In genomic region chr19:19562665-19563347, GRCh38 we compare ENCODE assay signal across 12 cellular contexts. TPM values are rescaled to one million over a fixed set of nuclear protein-coding genes. Genes with fewer than 3 reads are reported as not detected.
DNase-seq lines count a peak whose midpoint lies in the region; ATAC-seq lines count a peak whose summit lies in the region.
"Had no signal": no experiment of that assay in that cellular context is flagged by ENCODE, and none has a peak within 500 bp of the region (broad histone marks: within the 10 kb centered on the region; RNA-seq: fewer than 3 reads in every experiment).

No MANE protein-coding gene starts in this region.

- no peaks in the 10 kb centered on the region for H3K79me2 ChIP-seq in GM23248 (ENCODE audit: insufficient read depth)

- H3K9me3 Mint-ChIP-seq in activated CD4-positive, alpha-beta memory T cell treated with anti-CD3 and anti-CD28 coated beads for 36 hours = no peaks in the 10 kb centered on the region

- H3K27ac Mint-ChIP-seq in activated CD4-positive, alpha-beta memory T cell treated with anti-CD3 and anti-CD28 coated beads for 36 hours = no peak overlapping the region

- no peaks in the 10 kb centered on the region for H3K4me1 ChIP-seq in GM23248 (ENCODE audit: insufficient read depth)

- H2AFZ ChIP-seq in GM23248 = no peak overlapping the region

- WGBS in GM23248 (ENCODE audit: low coverage in 1 of 2, low lambda C conversion rate in 2 of 2, missing lambda C conversion rate in 2 of 2), 2 experiments = 73 to 81% methylated on average over 11 to 17 of the region's 17 CpGs

- POLR2A ChIA-PET in activated CD4-positive, alpha-beta memory T cell treated with anti-CD3 and anti-CD28 coated beads for 36 hours (lab: Charles Lee) = interaction anchor here (0.7 kb wide), 1 partner anchor 12 kb away, joined by 3 read pairs; no protein-coding TSS in a partner anchor

- no peaks in the 10 kb centered on the region for H3K9me3 ChIP-seq in GM23248 (ENCODE audit: low read depth)

- no peaks in the 10 kb centered on the region for H3K27me3 ChIP-seq in GM23248 (replicated peaks; ENCODE audit: insufficient read depth)

- H3F3A ChIP-seq in GM23248 (ENCODE audit: insufficient read depth) = no peaks in the 10 kb centered on the region

- no peak overlapping the region for H3K9ac ChIP-seq in GM23248

- H3K4me3 ChIP-seq in GM23248 = no peak overlapping the region

- H3K4me2 ChIP-seq in GM23248 (ENCODE audit: unreplicated experiment) = no peak overlapping the region

- no peak for ATAC-seq in GM18870 (IDR thresholded peaks at IDR 0.05; ENCODE audit: unreplicated experiment)

- no peaks in the 10 kb centered on the region for H3K27me3 Mint-ChIP-seq in activated CD4-positive, alpha-beta memory T cell treated with anti-CD3 and anti-CD28 coated beads for 36 hours

- in situ Hi-C loops in GM23248 (cut with MboI) = no loop called here

- H3K4me1 Mint-ChIP-seq in activated CD4-positive, alpha-beta memory T cell treated with anti-CD3 and anti-CD28 coated beads for 36 hours (ENCODE audit: low read depth) = peaks cover 12% of the 10 kb centered on the region

- peaks cover 44% of the 10 kb centered on the region for H3K36me3 Mint-ChIP-seq in activated CD4-positive, alpha-beta memory T cell treated with anti-CD3 and anti-CD28 coated beads for 36 hours

- CTCF ChIA-PET in activated CD4-positive, alpha-beta memory T cell treated with anti-CD3 and anti-CD28 coated beads for 36 hours (lab: Charles Lee) = interaction anchor here (1.0 to 2.3 kb wide), 2 partner anchors 10 to 81 kb away, joined by 3 to 13 read pairs; partner anchors contain the start of gene GMIP

- H3K27ac ChIP-seq in GM23248 = no peak overlapping the region
- H3K27ac ChIP-seq: 22Rv1 had no signal

- no peaks in the 10 kb centered on the region for H4K20me1 ChIP-seq in GM23248 (ENCODE audit: insufficient read depth)

- intact Hi-C loops in activated CD4-positive, alpha-beta memory T cell treated with anti-CD3 and anti-CD28 coated beads for 36 hours (cut with micrococcal nuclease) = no loop called here

- no peaks in the 10 kb centered on the region for H3K9me2 ChIP-seq in GM23248 (ENCODE audit: insufficient read depth)

- no peaks in the 10 kb centered on the region for H3K36me3 ChIP-seq in GM23248 (ENCODE audit: low read depth)

- peak; percentile 33 for DNase-seq in DMS 273 (lab: John Stamatoyannopoulos, UW; ENCODE audit: unreplicated experiment)
- no peak for DNase-seq in DMS 273 treated with DMSO at 0.1 percent for 48 hours (lab: John Stamatoyannopoulos, UW)
- DNase-seq in activated CD4-positive, alpha-beta memory T cell treated with anti-CD3 and anti-CD28 coated beads for 36 hours = peak; percentile 60
- peak; percentile 25 for DNase-seq in effector CD4-positive, alpha-beta T cell
- peak; percentile 15 for DNase-seq in stimulated activated CD8-positive, alpha-beta memory T cell treated with anti-CD3 and anti-CD28 coated beads, Interleukin-4, amount 100 ng/mL, for 24 hours (ENCODE audit: low read depth)
- no peak for DNase-seq in GM23248
- no peak for DNase-seq in midbrain (lab: John Stamatoyannopoulos, UW)
- DNase-seq: NCI-H2081 treated with DMSO at 0.1 percent for 48 hours, SIG-M5 had no signal

- no peak overlapping the region for H3K4me3 Mint-ChIP-seq in activated CD4-positive, alpha-beta memory T cell treated with anti-CD3 and anti-CD28 coated beads for 36 hours

RNA-seq across cellular contexts. Expression of gene CILP2, which starts 24.7 kb away (rescaled TPM):
- under 1 TPM; 0.44 to 0.50 TPM for total RNA-seq in activated CD4-positive, alpha-beta memory T cell treated with anti-CD3 and anti-CD28 coated beads for 36 hours
- 0.11 and 0.25 TPM in 2 replicates for total RNA-seq in GM23248 (2014; rRNA removed; shearing (Covaris generic))
- 0.48 and 0.62 TPM in 2 replicates for polyA plus RNA-seq in GM23248 (2016; fragmentation: Nextera tagmentation; extraction: Ambion mirVana)
- total RNA-seq: HT1080 had no signal

RNA-seq across cellular contexts. Expression of gene YJEFN3, which starts 34.1 kb away (rescaled TPM):
- 1 to 10 TPM; 6.9 to 8.2 TPM for total RNA-seq in activated CD4-positive, alpha-beta memory T cell treated with anti-CD3 and anti-CD28 coated beads for 36 hours
- 0.25 TPM in 1 of 2 replicates, not detected in the other for total RNA-seq in GM23248 (2014; rRNA removed; shearing (Covaris generic))
- 1.3 and 2.4 TPM in 2 replicates for polyA plus RNA-seq in GM23248 (2016; fragmentation: Nextera tagmentation; extraction: Ambion mirVana)

RNA-seq across cellular contexts. Expression of gene NDUFA13, which starts 46.8 kb away (rescaled TPM):
- total RNA-seq in activated CD4-positive, alpha-beta memory T cell treated with anti-CD3 and anti-CD28 coated beads for 36 hours = 100 to 1,000 TPM; 365 to 374 TPM
- 18.3 and 92.4 TPM in 2 replicates for total RNA-seq in GM23248 (2014; rRNA removed; shearing (Covaris generic))
- polyA plus RNA-seq in GM23248 (2016; fragmentation: Nextera tagmentation; extraction: Ambion mirVana) = 466 and 474 TPM in 2 replicates

RNA-seq across cellular contexts. Expression of gene TSSK6, which starts 47.5 kb away (rescaled TPM):
- total RNA-seq in activated CD4-positive, alpha-beta memory T cell treated with anti-CD3 and anti-CD28 coated beads for 36 hours = 1 to 10 TPM; 3.1 to 4.7 TPM
- 0.25 and 2.3 TPM in 2 replicates for total RNA-seq in GM23248 (2014; rRNA removed; shearing (Covaris generic))
- polyA plus RNA-seq in GM23248 (2016; fragmentation: Nextera tagmentation; extraction: Ambion mirVana) = 0.70 and 0.95 TPM in 2 replicates

RNA-seq across cellular contexts. Expression of gene PBX4, which starts 55.7 kb away (rescaled TPM):
- total RNA-seq in activated CD4-positive, alpha-beta memory T cell treated with anti-CD3 and anti-CD28 coated beads for 36 hours = 10 to 100 TPM; 44.9 to 45.7 TPM
- 0.32 TPM in 1 of 2 replicates, not detected in the other for total RNA-seq in GM23248 (2014; rRNA removed; shearing (Covaris generic))
- polyA plus RNA-seq in GM23248 (2016; fragmentation: Nextera tagmentation; extraction: Ambion mirVana) = 0.63 and 0.71 TPM in 2 replicates
- total RNA-seq: HT1080 had no signal

Comparison
In these comparisons a context has a peak if more than half of its experiments do, and no peak if none do; other contexts are left out.
1. DNase-seq: peak in DMS 273 (single experiment), activated CD4-positive, alpha-beta memory T cell treated with anti-CD3 and anti-CD28 coated beads for 36 hours (single experiment), effector CD4-positive, alpha-beta T cell (single experiment) and stimulated activated CD8-positive, alpha-beta memory T cell treated with anti-CD3 and anti-CD28 coated beads, Interleukin-4, amount 100 ng/mL, for 24 hours (single experiment); none in DMS 273 treated with DMSO at 0.1 percent for 48 hours (single experiment), GM23248 (single experiment) and midbrain (single experiment).